Comparison of ENCODE assay signal across 17 cellular contexts in genomic region chr13:83340170-83340569, GRCh38.
"Had no signal": no experiment of that assay in that cellular context is flagged by ENCODE, and none has a peak within 500 bp of the region (broad histone marks: within the 10 kb centered on the region; RNA-seq: fewer than 3 reads in every experiment).

No MANE protein-coding gene starts in this region.

- H3K27me3 Mint-ChIP-seq: activated naive CD8-positive, alpha-beta T cell treated with anti-CD3 and anti-CD28 coated beads, Interleukin-2, amount 10 ng/mL, durations not matched to agents 7 days and 5 days; natural killer cell treated with Interleukin-12 subunit alpha and Interleukin-12 subunit beta and Interleukin-15 and Interleukin-18, amount 100 ng/mL, for 72 hours had no signal

- H3K27ac Mint-ChIP-seq: activated naive CD8-positive, alpha-beta T cell treated with anti-CD3 and anti-CD28 coated beads, Interleukin-2, amount 10 ng/mL, durations not matched to agents 7 days and 5 days; immature natural killer cell; natural killer cell treated with Interleukin-12 subunit alpha and Interleukin-12 subunit beta and Interleukin-15 and Interleukin-18, amount 100 ng/mL, for 72 hours had no signal

- H3K4me3 ChIP-seq: stomach, thoracic aorta, upper lobe of right lung had no signal

- ATAC-seq: natural killer cell treated with Interleukin-12 subunit alpha and Interleukin-12 subunit beta and Interleukin-15 and Interleukin-18, amount 100 ng/mL, for 72 hours; upper lobe of right lung had no signal

- H3K9me3 Mint-ChIP-seq: activated naive CD8-positive, alpha-beta T cell treated with anti-CD3 and anti-CD28 coated beads, Interleukin-2, amount 10 ng/mL, durations not matched to agents 7 days and 5 days had no signal

- H3K27ac ChIP-seq: brain microvascular endothelial cell, stomach, thoracic aorta, upper lobe of right lung had no signal

- H3K36me3 Mint-ChIP-seq: activated naive CD8-positive, alpha-beta T cell treated with anti-CD3 and anti-CD28 coated beads, Interleukin-2, amount 10 ng/mL, durations not matched to agents 7 days and 5 days; immature natural killer cell had no signal

- H3K4me3 Mint-ChIP-seq: activated naive CD8-positive, alpha-beta T cell treated with anti-CD3 and anti-CD28 coated beads, Interleukin-2, amount 10 ng/mL, durations not matched to agents 7 days and 5 days; immature natural killer cell; natural killer cell treated with Interleukin-12 subunit alpha and Interleukin-12 subunit beta and Interleukin-15 and Interleukin-18, amount 100 ng/mL, for 72 hours had no signal

- H3K4me1 Mint-ChIP-seq: activated naive CD8-positive, alpha-beta T cell treated with anti-CD3 and anti-CD28 coated beads, Interleukin-2, amount 10 ng/mL, durations not matched to agents 7 days and 5 days; immature natural killer cell had no signal

- DNase-seq: activated CD4-positive, alpha-beta T cell treated with anti-CD3 and anti-CD28 coated beads, Interleukin-2, amount 50 U/mL, for 1 hour; activated naive CD4-positive, alpha-beta T cell; activated naive CD8-positive, alpha-beta T cell treated with anti-CD3 and anti-CD28 coated beads, Interleukin-2, amount 10 ng/mL, durations not matched to agents 7 days and 5 days; brain microvascular endothelial cell; cerebellar nuclear complex; dermis blood vessel endothelial cell; head of caudate nucleus; immature natural killer cell; nucleus accumbens; posterior cingulate gyrus; retina; stimulated activated CD4-positive, alpha-beta T cell treated with anti-CD3 and anti-CD28 coated beads, Interleukin-12 subunit alpha, Interleukin-12 subunit beta, amount 100 ng/mL, for 4 hours; stimulated activated CD4-positive, alpha-beta T cell treated with anti-CD3 and anti-CD28 coated beads, Interleukin-2, amount 100 ng/mL, for 24 hours; stomach; upper lobe of right lung had no signal
